ENCODE assay signal across 22 cellular contexts in the genomic region with DNA sequence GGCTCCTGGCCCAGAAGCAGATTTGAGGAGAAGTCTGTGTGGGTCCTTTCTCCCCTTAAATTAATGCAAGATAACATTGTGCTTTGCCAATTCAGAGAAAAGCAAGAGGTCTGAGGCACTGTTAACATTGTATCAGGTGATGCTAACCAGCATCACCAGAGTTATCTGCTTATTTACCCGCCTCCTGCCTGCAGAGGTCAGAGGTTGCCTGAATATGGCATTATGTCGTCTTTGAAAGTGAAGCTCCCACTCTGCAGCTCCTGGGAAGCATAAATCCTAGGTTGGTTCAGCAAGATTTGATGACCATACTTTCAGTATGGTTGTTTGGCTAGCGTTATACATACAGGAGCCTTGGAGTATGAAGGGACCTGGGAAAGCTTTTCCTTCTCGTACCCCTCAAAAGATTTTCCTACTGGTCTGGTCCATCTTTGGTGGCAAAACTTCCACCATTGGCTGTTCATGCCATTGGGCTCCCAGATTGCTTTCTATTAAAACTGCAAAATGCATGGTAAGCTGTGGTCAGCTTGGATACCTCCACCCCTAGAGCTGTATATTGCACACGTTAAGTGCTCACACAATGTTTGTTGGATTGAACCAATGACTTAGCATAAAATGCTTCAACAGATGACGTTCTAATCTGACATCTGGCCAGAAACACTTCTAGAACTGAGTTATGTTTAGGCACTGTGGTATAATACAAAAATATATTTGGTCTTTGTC. TPM values are rescaled to one million over a fixed set of nuclear protein-coding genes. Genes with fewer than 3 reads are reported as not detected.
DNase-seq lines count a peak whose midpoint lies in the region; ATAC-seq, FAIRE-seq and TF ChIP-seq lines count a peak whose summit lies in the region.
"Had no signal": no experiment of that assay in that cellular context is flagged by ENCODE, and none has a peak within 500 bp of the region (broad histone marks: within the 10 kb centered on the region; RNA-seq: fewer than 3 reads in every experiment).

No MANE protein-coding gene starts in this region.

- H3K36me3 ChIP-seq in HUES48 (ENCODE audit: control insufficient read depth, insufficient read depth, low read length) = peaks cover 6% of the 10 kb centered on the region
- H3K36me3 ChIP-seq: gastroesophageal sphincter, ovary had no signal

- H3K9me3 ChIP-seq in A549 (peaks cover 17% of the 10 kb centered on the region), HUES48 (ENCODE audit: control insufficient read depth, insufficient read depth, low read length) (peaks cover 15% of the 10 kb centered on the region)
- H3K9me3 ChIP-seq: gastroesophageal sphincter, ovary had no signal

- no peak for TF ChIP-seq CTCF in A549 (IDR thresholded peaks at IDR 0.05)
- TF ChIP-seq CTCF in chondrocyte (IDR thresholded peaks at IDR 0.05) = no peak
- no peak for TF ChIP-seq CTCF in nephron (IDR thresholded peaks at IDR 0.05; ENCODE audit: unreplicated experiment in 3 of 3)

- no peak for TF ChIP-seq RAD21 in A549 (conservative IDR thresholded peaks at IDR 0.05 in 1 of 2, IDR thresholded peaks at IDR 0.05 in 1 of 2)

- H3K27ac Mint-ChIP-seq in chondrocyte (ENCODE audit: unreplicated experiment) (peak overlapping the region; percentile 93), nephron (peak overlapping the region; percentile 16 to 100 (median 97))
- no peak overlapping the region for H3K27ac Mint-ChIP-seq in activated CD8-positive, alpha-beta memory T cell treated with anti-CD3 and anti-CD28 coated beads, Interleukin-2, amount 10 ng/mL, durations not matched to agents 7 days and 5 days
- H3K27ac Mint-ChIP-seq: activated CD8-positive, alpha-beta T cell treated with anti-CD3 and anti-CD28 coated beads for 36 hours; CD4-positive, CD25-positive, alpha-beta regulatory T cell had no signal

- no peak for TF ChIP-seq EP300 in A549 (IDR thresholded peaks at IDR 0.05)

- no peak for FAIRE-seq in A549 (lab: Jason Lieb, UNC)

- H3K9me3 Mint-ChIP-seq in chondrocyte (ENCODE audit: low read depth) (no peaks in the 10 kb centered on the region), nephron (peaks cover 8% of the 10 kb centered on the region)
- H3K9me3 Mint-ChIP-seq in activated CD8-positive, alpha-beta memory T cell treated with anti-CD3 and anti-CD28 coated beads, Interleukin-2, amount 10 ng/mL, durations not matched to agents 7 days and 5 days (ENCODE audit: low read depth) = peaks cover 4% of the 10 kb centered on the region

- DNase-seq in A549 (ENCODE audit: low read depth in 1 of 2, low spot score in 1 of 2) (no peak), chondrocyte (ENCODE audit: low spot score) (no peak), HUDEP-2 (lab: John Stamatoyannopoulos, UW; ENCODE audit: unreplicated experiment in 76 of 76) (no peak), DMS79 treated with DMSO at 0.1 percent for 48 hours (lab: John Stamatoyannopoulos, UW) (no peak)
- no peak for DNase-seq in activated CD8-positive, alpha-beta memory T cell treated with anti-CD3 and anti-CD28 coated beads, Interleukin-2, amount 10 ng/mL, durations not matched to agents 7 days and 5 days
- DNase-seq: activated CD8-positive, alpha-beta T cell treated with anti-CD3 and anti-CD28 coated beads for 36 hours; activated naive CD4-positive, alpha-beta T cell treated with Interleukin-2 at 50 U/mL for 16 hours; activated T-cell treated with anti-CD3 and anti-CD28 coated beads, Interleukin-2, amount 50 U/mL, for 1 hour; CD4-positive, CD25-positive, alpha-beta regulatory T cell; central memory CD4-positive, alpha-beta T cell; dorsolateral prefrontal cortex; mesenchymal stem cell; naive B cell; NCI-H187; ovary had no signal

- POLR2A ChIA-PET in A549 (lab: Yijun Ruan, JAX) = interaction anchor here (1.7 to 4.3 kb wide), 5 partner anchors 14 to 51 kb away, joined by 6 to 54 read pairs (median 12); partner anchors contain the start of gene CHD9

- H3K27me3 Mint-ChIP-seq in chondrocyte (ENCODE audit: low read depth) (no peaks in the 10 kb centered on the region), nephron (ENCODE audit: low read depth) (no peaks in the 10 kb centered on the region)
- H3K27me3 Mint-ChIP-seq in activated CD8-positive, alpha-beta memory T cell treated with anti-CD3 and anti-CD28 coated beads, Interleukin-2, amount 10 ng/mL, durations not matched to agents 7 days and 5 days = no peaks in the 10 kb centered on the region
- H3K27me3 Mint-ChIP-seq: activated CD8-positive, alpha-beta T cell treated with anti-CD3 and anti-CD28 coated beads for 36 hours; CD4-positive, CD25-positive, alpha-beta regulatory T cell; naive B cell had no signal

- no peak overlapping the region for H3K4me3 Mint-ChIP-seq in chondrocyte (ENCODE audit: unreplicated experiment)
- H3K4me3 Mint-ChIP-seq in nephron = no peak overlapping the region
- no peak overlapping the region for H3K4me3 Mint-ChIP-seq in activated CD8-positive, alpha-beta memory T cell treated with anti-CD3 and anti-CD28 coated beads, Interleukin-2, amount 10 ng/mL, durations not matched to agents 7 days and 5 days
- H3K4me3 Mint-ChIP-seq: activated CD8-positive, alpha-beta T cell treated with anti-CD3 and anti-CD28 coated beads for 36 hours; CD4-positive, CD25-positive, alpha-beta regulatory T cell had no signal

- peak overlapping the region; percentile 72 for H3K4me2 ChIP-seq in A549

- H3K4me1 Mint-ChIP-seq in chondrocyte (ENCODE audit: low read depth) (peaks cover 62% of the 10 kb centered on the region), nephron (peaks cover 59% of the 10 kb centered on the region)
- peaks cover 10% of the 10 kb centered on the region for H3K4me1 Mint-ChIP-seq in activated CD8-positive, alpha-beta memory T cell treated with anti-CD3 and anti-CD28 coated beads, Interleukin-2, amount 10 ng/mL, durations not matched to agents 7 days and 5 days
- H3K4me1 Mint-ChIP-seq: CD4-positive, CD25-positive, alpha-beta regulatory T cell had no signal

- H3K4me3 ChIP-seq in A549 (no peak overlapping the region), HUES48 (ENCODE audit: low read depth, low read length) (no peak overlapping the region)
- H3K4me3 ChIP-seq: dorsolateral prefrontal cortex, gastroesophageal sphincter, ovary had no signal

- H3K27me3 ChIP-seq in HUES48 (ENCODE audit: control insufficient read depth, insufficient read depth, low read length) = no peaks in the 10 kb centered on the region
- H3K27me3 ChIP-seq: dorsolateral prefrontal cortex, gastroesophageal sphincter, ovary had no signal

- CTCF ChIA-PET in A549 (lab: Yijun Ruan, JAX) = interaction anchor here (0.8 to 3.4 kb wide), 7 partner anchors 15 to 128 kb away, joined by 3 to 39 read pairs (median 4); partner anchors contain the start of gene CHD9
- CTCF ChIA-PET in activated CD8-positive, alpha-beta memory T cell treated with anti-CD3 and anti-CD28 coated beads, Interleukin-2, amount 10 ng/mL, durations not matched to agents 7 days and 5 days (lab: Charles Lee) = interaction anchor here (1.2 to 1.4 kb wide), 3 partner anchors 9 to 24 kb away, joined by 3 to 4 read pairs (median 4); partner anchors contain the start of gene CHD9

- 83% methylated on average over 6 of the region's 6 CpGs for WGBS in A549 (ENCODE audit: missing lambda C conversion rate)

- H3K4me1 ChIP-seq in A549 (peaks cover 64% of the 10 kb centered on the region), HUES48 (ENCODE audit: control insufficient read depth, insufficient read depth, low read length) (peaks cover 35% of the 10 kb centered on the region)

- H3K9ac ChIP-seq in HUES48 (ENCODE audit: low read depth, low read length) = no peak overlapping the region

- H3K27ac ChIP-seq in A549 (peak overlapping the region; percentile 75 to 87), HUES48 (ENCODE audit: low read depth, low read length) (peak overlapping the region; percentile 11)

- H3K36me3 Mint-ChIP-seq in chondrocyte (ENCODE audit: low read depth) (peaks cover 1% of the 10 kb centered on the region), nephron (ENCODE audit: low read depth) (peaks cover 25% of the 10 kb centered on the region)
- H3K36me3 Mint-ChIP-seq in activated CD8-positive, alpha-beta memory T cell treated with anti-CD3 and anti-CD28 coated beads, Interleukin-2, amount 10 ng/mL, durations not matched to agents 7 days and 5 days = peaks cover 23% of the 10 kb centered on the region

- ATAC-seq in A549 = no peak
- ATAC-seq in activated CD8-positive, alpha-beta memory T cell treated with anti-CD3 and anti-CD28 coated beads, Interleukin-2, amount 10 ng/mL, durations not matched to agents 7 days and 5 days = no peak
- no peak for ATAC-seq in HG02571 (IDR thresholded peaks at IDR 0.05; ENCODE audit: unreplicated experiment)
- ATAC-seq: activated CD8-positive, alpha-beta T cell treated with anti-CD3 and anti-CD28 coated beads for 36 hours; gastroesophageal sphincter; HCT116; Right ventricle myocardium inferior; sciatic nerve had no signal

- no peak for TF ChIP-seq POLR2A in A549 (IDR thresholded peaks at IDR 0.05; ENCODE audit: low read length)

TF ChIP-seq in A549, 52 proteins besides CTCF, POLR2A, EP300 and RAD21:
- TF ChIP-seq MAFK (IDR thresholded peaks at IDR 0.05; ENCODE audit: partially characterized antibody) (peak; percentile 49), KDM5A (IDR thresholded peaks at IDR 0.05) (no peak)

RNA-seq across cellular contexts. Expression of gene CHD9, which starts 24.1 kb away (rescaled TPM):
- polyA plus RNA-seq in A549 (2011; rRNA removed) (44.9 and 51.6 TPM in 2 replicates), A549 (2017; fragmentation: RNase III; extraction: RNeasy Plus Mini Kit Qiagen cat#74134 plus additional on column Dnase treatment) (16.2 to 17.9 TPM (median 17.8 TPM) in 3 replicates)
- polyA plus RNA-seq in A549 (2012; cell fraction: cytosol; rRNA removed) = 5.3 and 5.4 TPM in 2 replicates
- polyA plus RNA-seq in A549 (2012; cell fraction: nucleus; rRNA removed) = 4.7 and 5.5 TPM in 2 replicates
- polyA minus RNA-seq in A549 (2011; rRNA and poly(A)+ RNA removed) = 61.4 and 65.6 TPM in 2 replicates
- total RNA-seq in chondrocyte = 68.6 to 116 TPM (median 72.7 TPM) in 3 replicates
- 10 to 100 TPM; 23.7 to 32.7 TPM for total RNA-seq in activated CD8-positive, alpha-beta memory T cell treated with anti-CD3 and anti-CD28 coated beads, Interleukin-2, amount 10 ng/mL, durations not matched to agents 7 days and 5 days

RNA-seq across cellular contexts. Expression of gene CHD9NB, which starts 26.2 kb away (rescaled TPM):
- polyA plus RNA-seq in A549 (2011; rRNA removed) = 2.0 and 2.6 TPM in 2 replicates
- 0.98 and 1.3 TPM in 2 replicates for polyA plus RNA-seq in A549 (2012; cell fraction: cytosol; rRNA removed)
- 0.53 and 0.72 TPM in 2 replicates for polyA plus RNA-seq in A549 (2012; cell fraction: nucleus; rRNA removed)
- polyA plus RNA-seq in A549 (2017; fragmentation: RNase III; extraction: RNeasy Plus Mini Kit Qiagen cat#74134 plus additional on column Dnase treatment) = 2.8 to 3.4 TPM (median 3.0 TPM) in 3 replicates
- 5.0 and 6.3 TPM in 2 replicates for polyA minus RNA-seq in A549 (2011; rRNA and poly(A)+ RNA removed)
- total RNA-seq in chondrocyte = 0.85 to 3.1 TPM (median 1.5 TPM) in 3 replicates
- under 1 TPM; 0.52 to 0.79 TPM for total RNA-seq in activated CD8-positive, alpha-beta memory T cell treated with anti-CD3 and anti-CD28 coated beads, Interleukin-2, amount 10 ng/mL, durations not matched to agents 7 days and 5 days
- total RNA-seq: CD4-positive, CD25-positive, alpha-beta regulatory T cell had no signal
- polyA plus RNA-seq: CD4-positive, CD25-positive, alpha-beta regulatory T cell had no signal
